In genomic region chr11:67584881-67585873, GRCh38 we compare ENCODE assay signal across 8 cellular contexts. TPM values are rescaled to one million over a fixed set of nuclear protein-coding genes. Genes with fewer than 3 reads are reported as not detected.
A peak's percentile ranks its signal among the peaks of the same experiment; 100 is the strongest.
DNase-seq lines count a peak whose midpoint lies in the region; ATAC-seq, FAIRE-seq and TF ChIP-seq lines count a peak whose summit lies in the region.

No MANE protein-coding gene starts in this region.

- in situ Hi-C loops in SK-MEL-5 (cut with HindIII; ENCODE audit: low pct_unique_long_range_greater_than_20kb, low sequenced_read_pairs) = no loop called here

- ATAC-seq in HG03135 (IDR thresholded peaks at IDR 0.05; ENCODE audit: unreplicated experiment) = no peak
- ATAC-seq in GM21723 (IDR thresholded peaks at IDR 0.05; ENCODE audit: unreplicated experiment) = no peak
- no peak for ATAC-seq in GM19023 (IDR thresholded peaks at IDR 0.05; ENCODE audit: unreplicated experiment)

- TF ChIP-seq POLR2A in GM12892 (IDR thresholded peaks at IDR 0.05; ENCODE audit: low read depth, low read length) = no peak

- peak; percentile 82 for FAIRE-seq in GM12892 (lab: Jason Lieb, UNC)

- H3K4me3 ChIP-seq in fibroblast of the aortic adventitia (ENCODE audit: low read depth, low read length) = peak overlapping the region; percentile 82
- H3K4me3 ChIP-seq in skeletal muscle cell (ENCODE audit: low read depth, low read length) = peak overlapping the region; percentile 82

- TF ChIP-seq CTCF in fibroblast of the aortic adventitia (IDR thresholded peaks at IDR 0.05; ENCODE audit: insufficient read depth, low read length) = peak; percentile 8

- DNase-seq in GM12892 (ENCODE audit: insufficient read length) (no peak), SK-MEL-5 (ENCODE audit: low read depth, low spot score) (peak; percentile 30), fibroblast of the aortic adventitia (ENCODE audit: low read depth) (peak; percentile 18), skeletal muscle cell (ENCODE audit: low read depth) (no peak), GF-D8 (lab: John Stamatoyannopoulos, UW) (no peak)

RNA-seq across cellular contexts. Expression of gene GSTP1, which starts 1.6 kb away (rescaled TPM):
- polyA plus RNA-seq in GM12892 (2012; ENCODE audit: missing spikeins) = 993 TPM
- total RNA-seq in SK-MEL-5 (2014; rRNA removed; shearing (Covaris generic)) = 722 and 833 TPM in 2 replicates
- polyA plus RNA-seq in SK-MEL-5 (2015; cell fraction: cytosol; rRNA removed) = 485 and 712 TPM in 2 replicates
- polyA plus RNA-seq in SK-MEL-5 (2015; cell fraction: nucleus; rRNA removed) = 152 and 162 TPM in 2 replicates
- 172 and 538 TPM in 2 replicates for total RNA-seq in fibroblast of the aortic adventitia (ENCODE audit: low replicate concordance)

RNA-seq across cellular contexts. Expression of gene NDUFV1, which starts 21.6 kb away (rescaled TPM):
- polyA plus RNA-seq in GM12892 (2012; ENCODE audit: missing spikeins) = 150 TPM
- 159 and 175 TPM in 2 replicates for total RNA-seq in SK-MEL-5 (2014; rRNA removed; shearing (Covaris generic))
- 160 and 167 TPM in 2 replicates for polyA plus RNA-seq in SK-MEL-5 (2015; cell fraction: cytosol; rRNA removed)
- 492 and 512 TPM in 2 replicates for polyA plus RNA-seq in SK-MEL-5 (2015; cell fraction: nucleus; rRNA removed)
- total RNA-seq in fibroblast of the aortic adventitia (ENCODE audit: low replicate concordance) = 116 and 138 TPM in 2 replicates

RNA-seq across cellular contexts. Expression of gene NUDT8, which starts 44.6 kb away (rescaled TPM):
- polyA plus RNA-seq in GM12892 (2012; ENCODE audit: missing spikeins) = 11.1 TPM
- total RNA-seq in SK-MEL-5 (2014; rRNA removed; shearing (Covaris generic)) = 4.5 and 7.8 TPM in 2 replicates
- 11.8 and 12.9 TPM in 2 replicates for polyA plus RNA-seq in SK-MEL-5 (2015; cell fraction: cytosol; rRNA removed)
- 23.4 and 26.8 TPM in 2 replicates for polyA plus RNA-seq in SK-MEL-5 (2015; cell fraction: nucleus; rRNA removed)
- total RNA-seq in fibroblast of the aortic adventitia (ENCODE audit: low replicate concordance) = 8.4 and 9.5 TPM in 2 replicates

RNA-seq across cellular contexts. Expression of gene TBX10, which starts 54.4 kb away (rescaled TPM):
- polyA plus RNA-seq in GM12892 (2012; ENCODE audit: missing spikeins) = 0.21 TPM
- not detected in 2 replicates for total RNA-seq in SK-MEL-5 (2014; rRNA removed; shearing (Covaris generic))
- polyA plus RNA-seq in SK-MEL-5 (2015; cell fraction: cytosol; rRNA removed) = not detected in 2 replicates
- not detected in 2 replicates for polyA plus RNA-seq in SK-MEL-5 (2015; cell fraction: nucleus; rRNA removed)
- not detected in 2 replicates for total RNA-seq in fibroblast of the aortic adventitia (ENCODE audit: low replicate concordance)

Comparison
In these comparisons a context has a peak if more than half of its experiments do, and no peak if none do; other contexts are left out.
1. DNase-seq: peak in SK-MEL-5 (single experiment) and fibroblast of the aortic adventitia (single experiment); none in GM12892 (single experiment), skeletal muscle cell (single experiment) and GF-D8 (single experiment).